15 cellular contexts compared by ENCODE assay signal in genomic region chr5:52783226-52783959, GRCh38. TPM values are rescaled to one million over a fixed set of nuclear protein-coding genes. Genes with fewer than 3 reads are reported as not detected.
DNase-seq lines count a peak whose midpoint lies in the region; FAIRE-seq and TF ChIP-seq lines count a peak whose summit lies in the region.
"Had no signal": no experiment of that assay in that cellular context is flagged by ENCODE, and none has a peak within 500 bp of the region (broad histone marks: within the 10 kb centered on the region; RNA-seq: fewer than 3 reads in every experiment).

No MANE protein-coding gene starts in this region.

- H3K4me1 ChIP-seq in HEK293 (ENCODE audit: control insufficient read depth, insufficient read depth, low read length) (no peaks in the 10 kb centered on the region), skeletal muscle satellite cell (ENCODE audit: control insufficient read depth, insufficient read depth, low read length) (peaks cover 20% of the 10 kb centered on the region), smooth muscle cell (ENCODE audit: low read depth) (no peaks in the 10 kb centered on the region)
- H3K4me1 ChIP-seq: SJCRH30 had no signal

- no peaks in the 10 kb centered on the region for H3K36me3 ChIP-seq in HEK293 (ENCODE audit: control insufficient read depth in 2 of 2, insufficient read depth in 1 of 2, low read length in 2 of 2)
- H3K36me3 ChIP-seq in skeletal muscle satellite cell (ENCODE audit: insufficient read depth, low read length) = no peaks in the 10 kb centered on the region
- no peaks in the 10 kb centered on the region for H3K36me3 ChIP-seq in smooth muscle cell (ENCODE audit: low read depth)
- H3K36me3 ChIP-seq: SJCRH30 had no signal

- H3K4me2 ChIP-seq in skeletal muscle satellite cell (ENCODE audit: low read length) (peak overlapping the region; percentile 31), smooth muscle cell (no peak overlapping the region)

- H3F3A ChIP-seq in smooth muscle cell (ENCODE audit: low read depth) = peaks cover 15% of the 10 kb centered on the region

- WGBS in smooth muscle cell (ENCODE audit: low lambda C conversion rate) = 72% methylated on average over 2 of the region's 2 CpGs

- H3K9me3 ChIP-seq in HEK293 (ENCODE audit: control insufficient read depth, insufficient read depth, low read depth, low read length) (no peaks in the 10 kb centered on the region), skeletal muscle satellite cell (replicated peaks; ENCODE audit: low read length) (no peaks in the 10 kb centered on the region), smooth muscle cell (replicated peaks; ENCODE audit: low read depth) (no peaks in the 10 kb centered on the region)
- H3K9me3 ChIP-seq: SJCRH30 had no signal

- CTCF ChIA-PET in HEK293 (lab: Yijun Ruan, JAX) = interaction anchor here (0.7 kb wide), 1 partner anchor 291 kb away, joined by 3 read pairs; no protein-coding TSS in a partner anchor

- H3K9ac ChIP-seq in skeletal muscle satellite cell (ENCODE audit: low read depth, low read length) (peak overlapping the region; percentile 29), smooth muscle cell (ENCODE audit: low read depth) (no peak overlapping the region)

- peak; percentile 81 for DNase-seq in RPMI7951 (ENCODE audit: low read depth)
- peak; percentile 63 for DNase-seq in fibroblast of gingiva (ENCODE audit: low read depth)
- no peak for DNase-seq in smooth muscle cell (lab: John Stamatoyannopoulos, UW; ENCODE audit: unreplicated experiment)
- no peak for DNase-seq in NCI-H1694 (lab: John Stamatoyannopoulos, UW)
- DNase-seq in KG1 (lab: John Stamatoyannopoulos, UW) = no peak
- DNase-seq in D721Med (ENCODE audit: insufficient read length, low spot score) = no peak
- DNase-seq: caudate nucleus, MM.1S, NCI-H526, substantia nigra had no signal

- H3K27me3 ChIP-seq in skeletal muscle satellite cell (ENCODE audit: control insufficient read depth, insufficient read depth, low read length) (no peaks in the 10 kb centered on the region), smooth muscle cell (ENCODE audit: low read depth) (no peaks in the 10 kb centered on the region)
- H3K27me3 ChIP-seq: SJCRH30 had no signal

- POLR2A ChIA-PET in HEK293 (lab: Yijun Ruan, JAX) = no interaction called here

- H3K27ac ChIP-seq in HEK293 (ENCODE audit: extremely low read depth, low read depth, low read length) (no peak overlapping the region), smooth muscle cell (ENCODE audit: low read depth) (no peak overlapping the region)
- H3K27ac ChIP-seq: SJCRH30 had no signal

- H3K4me3 ChIP-seq in HEK293 (ENCODE audit: low read depth, low read length) (no peak overlapping the region), skeletal muscle satellite cell (ENCODE audit: low read length) (no peak overlapping the region), smooth muscle cell (no peak overlapping the region)
- H3K4me3 ChIP-seq: lung, SJCRH30 had no signal

- H3K79me2 ChIP-seq in smooth muscle cell (ENCODE audit: low read depth) = peaks cover 4% of the 10 kb centered on the region

- TF ChIP-seq CTCF in HEK293 (tag by site-specific recombination; IDR thresholded peaks at IDR 0.05) (no peak), smooth muscle cell (IDR thresholded peaks at IDR 0.05; ENCODE audit: borderline replicate concordance, insufficient read depth, poor library complexity, severe bottlenecking) (no peak), D721Med (IDR thresholded peaks at IDR 0.05; ENCODE audit: insufficient read depth, missing control alignments) (no peak)

- no peak overlapping the region for H2AFZ ChIP-seq in smooth muscle cell (ENCODE audit: low read depth)

- no peaks in the 10 kb centered on the region for H4K20me1 ChIP-seq in smooth muscle cell (ENCODE audit: low read depth)

- no peak for FAIRE-seq in D721Med (lab: Jason Lieb, UNC)
- FAIRE-seq: GM12891 had no signal

TF ChIP-seq in HEK293, 187 proteins besides CTCF, POLR2A, EP300 and RAD21:
- TF ChIP-seq ZNF10 (tag by site-specific recombination; IDR thresholded peaks at IDR 0.05) = peak; percentile 43; the same call in 1 of the 2 replicates
- TF ChIP-seq KLF1 (tag by site-specific recombination; IDR thresholded peaks at IDR 0.05) = 0 out of 2 replicates have a peak, but pooled peaks have one; percentile 35
- TF ChIP-seq KLF17 (tag by site-specific recombination; IDR thresholded peaks at IDR 0.05) = no peak

RNA-seq across cellular contexts. Expression of gene ITGA1, which starts 4.3 kb away (rescaled TPM):
- total RNA-seq in RPMI7951 (2014; rRNA removed; shearing (Covaris generic)) = 47.7 and 74.6 TPM in 2 replicates
- 3.1 and 5.3 TPM in 2 replicates for total RNA-seq in skeletal muscle satellite cell (2012; rRNA removed)
- 202 and 250 TPM in 2 replicates for total RNA-seq in smooth muscle cell
- polyA plus RNA-seq in smooth muscle cell = 62.6 and 85.2 TPM in 2 replicates

RNA-seq across cellular contexts. Expression of gene PELO, which starts 4.3 kb away (rescaled TPM):
- total RNA-seq in RPMI7951 (2014; rRNA removed; shearing (Covaris generic)) = 30.6 and 33.4 TPM in 2 replicates
- 19.8 and 23.6 TPM in 2 replicates for total RNA-seq in skeletal muscle satellite cell (2012; rRNA removed)
- 37.0 and 41.3 TPM in 2 replicates for total RNA-seq in smooth muscle cell
- 66.1 and 88.2 TPM in 2 replicates for polyA plus RNA-seq in smooth muscle cell

Comparison
In these comparisons a context has a peak if more than half of its experiments do, and no peak if none do; other contexts are left out.
1. DNase-seq: peak in RPMI7951 (single experiment) and fibroblast of gingiva (single experiment); none in smooth muscle cell (single experiment), NCI-H1694 (single experiment), KG1 (single experiment) and D721Med (single experiment).